1 cellular context compared by ENCODE assay signal in the genomic region with DNA sequence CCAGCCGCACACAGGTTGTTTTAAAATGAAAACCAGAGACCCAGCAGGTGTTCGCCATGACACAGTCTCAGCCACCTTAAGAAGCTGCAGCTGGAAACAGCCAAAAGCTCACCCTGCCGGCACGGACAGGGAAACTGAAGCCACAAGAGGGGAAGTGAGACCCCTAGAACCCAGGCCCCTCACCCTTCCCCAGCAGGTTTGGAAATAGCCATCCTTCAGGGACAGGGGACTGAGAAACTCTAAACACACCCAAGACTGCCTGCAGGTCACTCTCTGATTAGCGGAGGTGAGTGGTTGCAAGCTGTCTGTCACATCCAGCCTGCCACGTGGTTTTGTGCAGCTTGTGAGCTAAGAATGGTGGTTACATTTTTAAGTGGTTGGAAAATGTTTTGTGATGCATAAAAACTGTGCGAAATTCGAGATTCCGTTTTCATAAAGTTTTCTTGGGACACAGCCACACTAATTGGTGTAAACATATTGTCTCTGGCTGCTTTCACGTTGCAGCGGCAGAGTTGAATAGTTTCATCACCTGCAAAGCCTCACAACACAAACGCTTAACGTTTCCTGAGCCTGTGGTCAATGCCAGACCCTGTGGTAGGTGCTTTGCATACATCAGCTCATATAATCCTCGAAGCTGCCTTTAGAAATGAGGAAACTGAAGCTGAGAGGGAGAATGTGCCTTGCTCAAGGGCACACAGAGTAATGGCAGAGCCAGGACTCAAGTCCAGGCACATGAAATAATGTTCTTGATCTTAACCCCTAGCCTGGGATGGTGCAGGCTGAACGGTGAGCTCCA.
A peak's percentile ranks its signal among the peaks of the same experiment; 100 is the strongest.
TF ChIP-seq lines count a peak whose summit lies in the region.

No MANE protein-coding gene starts in this region.

TF ChIP-seq in GM12878, 131 proteins besides CTCF, POLR2A, EP300 and RAD21 (continues in another document):
- TF ChIP-seq ASH2L (IDR thresholded peaks at IDR 0.05; ENCODE audit: borderline replicate concordance, low read depth) = no peak
- TF ChIP-seq NFYA (IDR thresholded peaks at IDR 0.05; ENCODE audit: borderline replicate concordance, low read depth, low read length) = no peak
- no peak for TF ChIP-seq JUND (IDR thresholded peaks at IDR 0.05; ENCODE audit: low read depth, low read length)
- TF ChIP-seq ZSCAN29 (IDR thresholded peaks at IDR 0.05) = no peak; the same call in 1 of the 2 replicates
- TF ChIP-seq, protein P1, sequence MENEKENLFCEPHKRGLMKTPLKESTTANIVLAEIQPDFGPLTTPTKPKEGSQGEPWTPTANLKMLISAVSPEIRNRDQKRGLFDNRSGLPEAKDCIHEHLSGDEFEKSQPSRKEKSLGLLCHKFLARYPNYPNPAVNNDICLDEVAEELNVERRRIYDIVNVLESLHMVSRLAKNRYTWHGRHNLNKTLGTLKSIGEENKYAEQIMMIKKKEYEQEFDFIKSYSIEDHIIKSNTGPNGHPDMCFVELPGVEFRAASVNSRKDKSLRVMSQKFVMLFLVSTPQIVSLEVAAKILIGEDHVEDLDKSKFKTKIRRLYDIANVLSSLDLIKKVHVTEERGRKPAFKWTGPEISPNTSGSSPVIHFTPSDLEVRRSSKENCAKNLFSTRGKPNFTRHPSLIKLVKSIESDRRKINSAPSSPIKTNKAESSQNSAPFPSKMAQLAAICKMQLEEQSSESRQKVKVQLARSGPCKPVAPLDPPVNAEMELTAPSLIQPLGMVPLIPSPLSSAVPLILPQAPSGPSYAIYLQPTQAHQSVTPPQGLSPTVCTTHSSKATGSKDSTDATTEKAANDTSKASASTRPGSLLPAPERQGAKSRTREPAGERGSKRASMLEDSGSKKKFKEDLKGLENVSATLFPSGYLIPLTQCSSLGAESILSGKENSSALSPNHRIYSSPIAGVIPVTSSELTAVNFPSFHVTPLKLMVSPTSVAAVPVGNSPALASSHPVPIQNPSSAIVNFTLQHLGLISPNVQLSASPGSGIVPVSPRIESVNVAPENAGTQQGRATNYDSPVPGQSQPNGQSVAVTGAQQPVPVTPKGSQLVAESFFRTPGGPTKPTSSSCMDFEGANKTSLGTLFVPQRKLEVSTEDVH (IDR thresholded peaks at IDR 0.05; ENCODE audit: low read depth, partially characterized antibody) = no peak
- TF ChIP-seq CHD2 (IDR thresholded peaks at IDR 0.05; ENCODE audit: borderline replicate concordance, low read depth, low read length) = peak; percentile 27; the same call in 1 of the 2 replicates
- no peak for TF ChIP-seq ZZZ3 (IDR thresholded peaks at IDR 0.05; ENCODE audit: control insufficient read depth, insufficient read length, low read depth)
- peak; percentile 92 for TF ChIP-seq CBFB (IDR thresholded peaks at IDR 0.05; ENCODE audit: low read depth)
- no peak for TF ChIP-seq PAX8 (IDR thresholded peaks at IDR 0.05)
- TF ChIP-seq POU2F2 (IDR thresholded peaks at IDR 0.05; ENCODE audit: borderline replicate concordance, low read depth, low read length) = peak; percentile 99
- TF ChIP-seq CREM (IDR thresholded peaks at IDR 0.05; ENCODE audit: low read depth) = peak; percentile 42
- no peak for TF ChIP-seq HDGF (IDR thresholded peaks at IDR 0.05)
- no peak for TF ChIP-seq BRCA1 (IDR thresholded peaks at IDR 0.05; ENCODE audit: low read depth, low read length)
- TF ChIP-seq CEBPB (IDR thresholded peaks at IDR 0.05; ENCODE audit: borderline replicate concordance in 1 of 2, low read depth in 2 of 2, low read length in 2 of 2) = peak in 1 of 2 experiments; percentile 43; a peak in 1 of 4 replicates
- TF ChIP-seq MEF2B (IDR thresholded peaks at IDR 0.05; ENCODE audit: partially characterized antibody, poor library complexity, severe bottlenecking) = peak; percentile 81
- TF ChIP-seq FOS (IDR thresholded peaks at IDR 0.05; ENCODE audit: borderline replicate concordance, extremely low read depth, insufficient read length) = no peak
- TF ChIP-seq, protein P2, sequence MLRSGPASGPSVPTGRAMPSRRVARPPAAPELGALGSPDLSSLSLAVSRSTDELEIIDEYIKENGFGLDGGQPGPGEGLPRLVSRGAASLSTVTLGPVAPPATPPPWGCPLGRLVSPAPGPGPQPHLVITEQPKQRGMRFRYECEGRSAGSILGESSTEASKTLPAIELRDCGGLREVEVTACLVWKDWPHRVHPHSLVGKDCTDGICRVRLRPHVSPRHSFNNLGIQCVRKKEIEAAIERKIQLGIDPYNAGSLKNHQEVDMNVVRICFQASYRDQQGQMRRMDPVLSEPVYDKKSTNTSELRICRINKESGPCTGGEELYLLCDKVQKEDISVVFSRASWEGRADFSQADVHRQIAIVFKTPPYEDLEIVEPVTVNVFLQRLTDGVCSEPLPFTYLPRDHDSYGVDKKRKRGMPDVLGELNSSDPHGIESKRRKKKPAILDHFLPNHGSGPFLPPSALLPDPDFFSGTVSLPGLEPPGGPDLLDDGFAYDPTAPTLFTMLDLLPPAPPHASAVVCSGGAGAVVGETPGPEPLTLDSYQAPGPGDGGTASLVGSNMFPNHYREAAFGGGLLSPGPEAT (IDR thresholded peaks at IDR 0.05; ENCODE audit: low read depth) = peak; percentile 86
- TF ChIP-seq, protein P3, sequence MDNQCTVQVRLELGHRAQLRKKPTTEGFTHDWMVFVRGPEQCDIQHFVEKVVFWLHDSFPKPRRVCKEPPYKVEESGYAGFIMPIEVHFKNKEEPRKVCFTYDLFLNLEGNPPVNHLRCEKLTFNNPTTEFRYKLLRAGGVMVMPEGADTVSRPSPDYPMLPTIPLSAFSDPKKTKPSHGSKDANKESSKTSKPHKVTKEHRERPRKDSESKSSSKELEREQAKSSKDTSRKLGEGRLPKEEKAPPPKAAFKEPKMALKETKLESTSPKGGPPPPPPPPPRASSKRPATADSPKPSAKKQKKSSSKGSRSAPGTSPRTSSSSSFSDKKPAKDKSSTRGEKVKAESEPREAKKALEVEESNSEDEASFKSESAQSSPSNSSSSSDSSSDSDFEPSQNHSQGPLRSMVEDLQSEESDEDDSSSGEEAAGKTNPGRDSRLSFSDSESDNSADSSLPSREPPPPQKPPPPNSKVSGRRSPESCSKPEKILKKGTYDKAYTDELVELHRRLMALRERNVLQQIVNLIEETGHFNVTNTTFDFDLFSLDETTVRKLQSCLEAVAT (IDR thresholded peaks at IDR 0.05) = no peak
- no peak for TF ChIP-seq GATAD2B (conservative IDR thresholded peaks at IDR 0.05; ENCODE audit: low read depth)
- TF ChIP-seq NBN (IDR thresholded peaks at IDR 0.05) = peak; percentile 89; the same call in 1 of the 2 replicates
- no peak for TF ChIP-seq FOXM1 (IDR thresholded peaks at IDR 0.05; ENCODE audit: low read depth, low read length)
- TF ChIP-seq STAT3 (IDR thresholded peaks at IDR 0.05; ENCODE audit: low read depth, low read length) = no peak; the same call in 1 of the 2 replicates
- TF ChIP-seq IRF4 (IDR thresholded peaks at IDR 0.05; ENCODE audit: low read depth, low read length) = peak; percentile 74
- TF ChIP-seq, protein P4, sequence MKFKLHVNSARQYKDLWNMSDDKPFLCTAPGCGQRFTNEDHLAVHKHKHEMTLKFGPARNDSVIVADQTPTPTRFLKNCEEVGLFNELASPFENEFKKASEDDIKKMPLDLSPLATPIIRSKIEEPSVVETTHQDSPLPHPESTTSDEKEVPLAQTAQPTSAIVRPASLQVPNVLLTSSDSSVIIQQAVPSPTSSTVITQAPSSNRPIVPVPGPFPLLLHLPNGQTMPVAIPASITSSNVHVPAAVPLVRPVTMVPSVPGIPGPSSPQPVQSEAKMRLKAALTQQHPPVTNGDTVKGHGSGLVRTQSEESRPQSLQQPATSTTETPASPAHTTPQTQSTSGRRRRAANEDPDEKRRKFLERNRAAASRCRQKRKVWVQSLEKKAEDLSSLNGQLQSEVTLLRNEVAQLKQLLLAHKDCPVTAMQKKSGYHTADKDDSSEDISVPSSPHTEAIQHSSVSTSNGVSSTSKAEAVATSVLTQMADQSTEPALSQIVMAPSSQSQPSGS (IDR thresholded peaks at IDR 0.05; ENCODE audit: low read length) = peak; percentile 68; the same call in 1 of the 2 replicates
- TF ChIP-seq NR2C2 (IDR thresholded peaks at IDR 0.05; ENCODE audit: borderline replicate concordance, control insufficient read depth, insufficient read length, low read depth) = no peak
- TF ChIP-seq, protein P5, sequence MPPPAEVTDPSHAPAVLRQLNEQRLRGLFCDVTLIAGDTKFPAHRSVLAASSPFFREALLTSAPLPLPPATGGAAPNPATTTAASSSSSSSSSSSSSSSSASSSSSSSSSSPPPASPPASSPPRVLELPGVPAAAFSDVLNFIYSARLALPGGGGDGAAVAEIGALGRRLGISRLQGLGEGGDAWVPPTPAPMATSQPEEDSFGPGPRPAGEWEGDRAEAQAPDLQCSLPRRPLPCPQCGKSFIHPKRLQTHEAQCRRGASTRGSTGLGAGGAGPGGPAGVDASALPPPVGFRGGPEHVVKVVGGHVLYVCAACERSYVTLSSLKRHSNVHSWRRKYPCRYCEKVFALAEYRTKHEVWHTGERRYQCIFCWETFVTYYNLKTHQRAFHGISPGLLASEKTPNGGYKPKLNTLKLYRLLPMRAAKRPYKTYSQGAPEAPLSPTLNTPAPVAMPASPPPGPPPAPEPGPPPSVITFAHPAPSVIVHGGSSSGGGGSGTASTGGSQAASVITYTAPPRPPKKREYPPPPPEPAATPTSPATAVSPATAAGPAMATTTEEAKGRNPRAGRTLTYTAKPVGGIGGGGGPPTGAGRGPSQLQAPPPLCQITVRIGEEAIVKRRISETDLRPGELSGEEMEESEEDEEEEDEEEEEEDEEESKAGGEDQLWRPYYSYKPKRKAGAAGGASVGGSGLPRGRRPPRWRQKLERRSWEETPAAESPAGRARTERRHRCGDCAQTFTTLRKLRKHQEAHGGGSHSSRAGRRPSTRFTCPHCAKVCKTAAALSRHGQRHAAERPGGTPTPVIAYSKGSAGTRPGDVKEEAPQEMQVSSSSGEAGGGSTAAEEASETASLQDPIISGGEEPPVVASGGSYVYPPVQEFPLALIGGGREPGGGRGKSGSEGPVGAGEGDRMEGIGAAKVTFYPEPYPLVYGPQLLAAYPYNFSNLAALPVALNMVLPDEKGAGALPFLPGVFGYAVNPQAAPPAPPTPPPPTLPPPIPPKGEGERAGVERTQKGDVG (CRISPR knock-in tag; IDR thresholded peaks at IDR 0.05) = no peak
- peak; percentile 84; the same call in 1 of the 2 replicates for TF ChIP-seq PML (IDR thresholded peaks at IDR 0.05; ENCODE audit: low read length)
- peak; percentile 75 for TF ChIP-seq BCL11A (IDR thresholded peaks at IDR 0.05; ENCODE audit: low read depth, low read length)
- peak; percentile 36; the same call in 1 of the 2 replicates for TF ChIP-seq ZBED1 (IDR thresholded peaks at IDR 0.05; ENCODE audit: borderline replicate concordance)
- TF ChIP-seq STAT1 (conservative IDR thresholded peaks at IDR 0.05) = no peak; the same call in 1 of the 2 replicates
- no peak for TF ChIP-seq SREBF1 (IDR thresholded peaks at IDR 0.05; ENCODE audit: low read length)
- no peak for TF ChIP-seq RBBP5 (conservative IDR thresholded peaks at IDR 0.05)
- TF ChIP-seq, protein P6, sequence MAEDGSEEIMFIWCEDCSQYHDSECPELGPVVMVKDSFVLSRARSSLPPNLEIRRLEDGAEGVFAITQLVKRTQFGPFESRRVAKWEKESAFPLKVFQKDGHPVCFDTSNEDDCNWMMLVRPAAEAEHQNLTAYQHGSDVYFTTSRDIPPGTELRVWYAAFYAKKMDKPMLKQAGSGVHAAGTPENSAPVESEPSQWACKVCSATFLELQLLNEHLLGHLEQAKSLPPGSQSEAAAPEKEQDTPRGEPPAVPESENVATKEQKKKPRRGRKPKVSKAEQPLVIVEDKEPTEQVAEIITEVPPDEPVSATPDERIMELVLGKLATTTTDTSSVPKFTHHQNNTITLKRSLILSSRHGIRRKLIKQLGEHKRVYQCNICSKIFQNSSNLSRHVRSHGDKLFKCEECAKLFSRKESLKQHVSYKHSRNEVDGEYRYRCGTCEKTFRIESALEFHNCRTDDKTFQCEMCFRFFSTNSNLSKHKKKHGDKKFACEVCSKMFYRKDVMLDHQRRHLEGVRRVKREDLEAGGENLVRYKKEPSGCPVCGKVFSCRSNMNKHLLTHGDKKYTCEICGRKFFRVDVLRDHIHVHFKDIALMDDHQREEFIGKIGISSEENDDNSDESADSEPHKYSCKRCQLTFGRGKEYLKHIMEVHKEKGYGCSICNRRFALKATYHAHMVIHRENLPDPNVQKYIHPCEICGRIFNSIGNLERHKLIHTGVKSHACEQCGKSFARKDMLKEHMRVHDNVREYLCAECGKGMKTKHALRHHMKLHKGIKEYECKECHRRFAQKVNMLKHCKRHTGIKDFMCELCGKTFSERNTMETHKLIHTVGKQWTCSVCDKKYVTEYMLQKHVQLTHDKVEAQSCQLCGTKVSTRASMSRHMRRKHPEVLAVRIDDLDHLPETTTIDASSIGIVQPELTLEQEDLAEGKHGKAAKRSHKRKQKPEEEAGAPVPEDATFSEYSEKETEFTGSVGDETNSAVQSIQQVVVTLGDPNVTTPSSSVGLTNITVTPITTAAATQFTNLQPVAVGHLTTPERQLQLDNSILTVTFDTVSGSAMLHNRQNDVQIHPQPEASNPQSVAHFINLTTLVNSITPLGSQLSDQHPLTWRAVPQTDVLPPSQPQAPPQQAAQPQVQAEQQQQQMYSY (CRISPR knock-in tag; IDR thresholded peaks at IDR 0.05) = no peak
- TF ChIP-seq DPF2 (IDR thresholded peaks at IDR 0.05) = peak; percentile 85; the same call in 1 of the 2 replicates
- TF ChIP-seq, protein P7, sequence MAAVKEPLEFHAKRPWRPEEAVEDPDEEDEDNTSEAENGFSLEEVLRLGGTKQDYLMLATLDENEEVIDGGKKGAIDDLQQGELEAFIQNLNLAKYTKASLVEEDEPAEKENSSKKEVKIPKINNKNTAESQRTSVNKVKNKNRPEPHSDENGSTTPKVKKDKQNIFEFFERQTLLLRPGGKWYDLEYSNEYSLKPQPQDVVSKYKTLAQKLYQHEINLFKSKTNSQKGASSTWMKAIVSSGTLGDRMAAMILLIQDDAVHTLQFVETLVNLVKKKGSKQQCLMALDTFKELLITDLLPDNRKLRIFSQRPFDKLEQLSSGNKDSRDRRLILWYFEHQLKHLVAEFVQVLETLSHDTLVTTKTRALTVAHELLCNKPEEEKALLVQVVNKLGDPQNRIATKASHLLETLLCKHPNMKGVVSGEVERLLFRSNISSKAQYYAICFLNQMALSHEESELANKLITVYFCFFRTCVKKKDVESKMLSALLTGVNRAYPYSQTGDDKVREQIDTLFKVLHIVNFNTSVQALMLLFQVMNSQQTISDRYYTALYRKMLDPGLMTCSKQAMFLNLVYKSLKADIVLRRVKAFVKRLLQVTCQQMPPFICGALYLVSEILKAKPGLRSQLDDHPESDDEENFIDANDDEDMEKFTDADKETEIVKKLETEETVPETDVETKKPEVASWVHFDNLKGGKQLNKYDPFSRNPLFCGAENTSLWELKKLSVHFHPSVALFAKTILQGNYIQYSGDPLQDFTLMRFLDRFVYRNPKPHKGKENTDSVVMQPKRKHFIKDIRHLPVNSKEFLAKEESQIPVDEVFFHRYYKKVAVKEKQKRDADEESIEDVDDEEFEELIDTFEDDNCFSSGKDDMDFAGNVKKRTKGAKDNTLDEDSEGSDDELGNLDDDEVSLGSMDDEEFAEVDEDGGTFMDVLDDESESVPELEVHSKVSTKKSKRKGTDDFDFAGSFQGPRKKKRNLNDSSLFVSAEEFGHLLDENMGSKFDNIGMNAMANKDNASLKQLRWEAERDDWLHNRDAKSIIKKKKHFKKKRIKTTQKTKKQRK (IDR thresholded peaks at IDR 0.05; ENCODE audit: low read depth, low read length) = no peak
- TF ChIP-seq, protein P8, sequence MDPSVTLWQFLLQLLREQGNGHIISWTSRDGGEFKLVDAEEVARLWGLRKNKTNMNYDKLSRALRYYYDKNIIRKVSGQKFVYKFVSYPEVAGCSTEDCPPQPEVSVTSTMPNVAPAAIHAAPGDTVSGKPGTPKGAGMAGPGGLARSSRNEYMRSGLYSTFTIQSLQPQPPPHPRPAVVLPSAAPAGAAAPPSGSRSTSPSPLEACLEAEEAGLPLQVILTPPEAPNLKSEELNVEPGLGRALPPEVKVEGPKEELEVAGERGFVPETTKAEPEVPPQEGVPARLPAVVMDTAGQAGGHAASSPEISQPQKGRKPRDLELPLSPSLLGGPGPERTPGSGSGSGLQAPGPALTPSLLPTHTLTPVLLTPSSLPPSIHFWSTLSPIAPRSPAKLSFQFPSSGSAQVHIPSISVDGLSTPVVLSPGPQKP (IDR thresholded peaks at IDR 0.05; ENCODE audit: low read depth, low read length) = no peak
- TF ChIP-seq ATF7 (IDR thresholded peaks at IDR 0.05; ENCODE audit: low read depth) = peak; percentile 86
- no peak for TF ChIP-seq CHD4 (IDR thresholded peaks at IDR 0.05)
